In the genomic region with DNA sequence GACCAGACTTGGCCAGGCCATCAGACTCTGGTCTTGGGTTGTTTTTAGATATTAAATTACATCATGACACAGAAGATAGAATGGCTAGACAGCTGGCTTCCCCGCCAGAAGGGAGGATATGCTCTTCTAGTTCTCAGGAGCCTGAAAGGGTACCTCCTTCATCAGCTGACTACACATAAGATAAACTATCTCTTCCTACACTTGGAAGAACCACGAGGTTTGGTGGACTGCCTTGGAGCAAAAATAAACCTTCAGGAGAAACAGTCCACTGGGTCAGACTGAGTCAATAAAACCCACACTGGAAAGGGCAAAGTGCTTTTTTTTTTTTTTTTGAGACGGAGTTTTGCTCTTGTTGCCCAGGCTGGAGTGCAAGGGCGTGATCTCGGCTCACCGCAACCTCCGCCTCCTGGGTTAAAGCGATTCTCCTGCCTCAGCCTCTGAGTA, we compare ENCODE assay signal across 18 cellular contexts. TPM values are rescaled to one million over a fixed set of nuclear protein-coding genes. Genes with fewer than 3 reads are reported as not detected.
DNase-seq lines count a peak whose midpoint lies in the region; ATAC-seq and TF ChIP-seq lines count a peak whose summit lies in the region.
"Had no signal": no experiment of that assay in that cellular context is flagged by ENCODE, and none has a peak within 500 bp of the region (broad histone marks: within the 10 kb centered on the region; RNA-seq: fewer than 3 reads in every experiment).

No MANE protein-coding gene starts in this region.

- intact Hi-C loops in ascending aorta (cut with DNase I) = no loop called here
- intact Hi-C loops in left ventricle myocardium inferior (cut with micrococcal nuclease) = no loop called here
- intact Hi-C loops in psoas muscle (cut with DNase I) = no loop called here

- DNase-seq in LHCN-M2 (ENCODE audit: low read depth) (peak; percentile 57), ascending aorta (ENCODE audit: low spot score in 2 of 2) (no peak), left ventricle myocardium inferior (peak; percentile 38), psoas muscle (no peak), T1000 (lab: John Stamatoyannopoulos, UW) (no peak), NCI-H146 treated with DMSO at 0.1 percent for 48 hours (lab: John Stamatoyannopoulos, UW; ENCODE audit: unreplicated experiment) (no peak), HuH-7.5 (ENCODE audit: low spot score) (no peak)
- DNase-seq: activated CD8-positive, alpha-beta T cell treated with anti-CD3 and anti-CD28 coated beads for 36 hours; amniotic stem cell; DND-41; mammary epithelial cell; NCI-H2081 treated with DMSO at 0.1 percent for 48 hours; stimulated activated naive CD4-positive, alpha-beta T cell treated with Interleukin-2 at 50 U/mL for 16 hours had no signal

- no peak overlapping the region for H3K4me3 ChIP-seq in ascending aorta
- H3K4me3 ChIP-seq in left ventricle myocardium inferior = no peak overlapping the region
- H3K4me3 ChIP-seq in psoas muscle = no peak overlapping the region
- H3K4me3 ChIP-seq: BLaER1, skin epidermis, uterus had no signal

- H3K27me3 ChIP-seq in ascending aorta = no peaks in the 10 kb centered on the region
- no peaks in the 10 kb centered on the region for H3K27me3 ChIP-seq in left ventricle myocardium inferior (ENCODE audit: low read depth)
- no peaks in the 10 kb centered on the region for H3K27me3 ChIP-seq in psoas muscle (ENCODE audit: insufficient read depth in 3 of 3, low read length in 2 of 3)
- H3K27me3 ChIP-seq: BLaER1, uterus had no signal

- no peaks in the 10 kb centered on the region for H3K9me3 ChIP-seq in ascending aorta
- no peaks in the 10 kb centered on the region for H3K9me3 ChIP-seq in left ventricle myocardium inferior (replicated peaks)
- no peaks in the 10 kb centered on the region for H3K9me3 ChIP-seq in psoas muscle
- H3K9me3 ChIP-seq: BLaER1, uterus had no signal

- ATAC-seq in psoas muscle (peak in 3 of 4 donors; percentile 68 to 83 (median 74)), HG03378 (IDR thresholded peaks at IDR 0.05; ENCODE audit: unreplicated experiment) (no peak)
- ATAC-seq: activated CD8-positive, alpha-beta T cell treated with anti-CD3 and anti-CD28 coated beads for 36 hours; esophagus mucosa had no signal

- H3K4me1 ChIP-seq in ascending aorta = peaks cover 0 to 24% of the 10 kb centered on the region in 2 donors
- peaks cover 40% of the 10 kb centered on the region for H3K4me1 ChIP-seq in left ventricle myocardium inferior
- H3K4me1 ChIP-seq in psoas muscle = peaks cover 29% of the 10 kb centered on the region
- H3K4me1 ChIP-seq: uterus had no signal

- TF ChIP-seq CTCF in ascending aorta (IDR thresholded peaks at IDR 0.05) (no peak), left ventricle myocardium inferior (IDR thresholded peaks at IDR 0.05; ENCODE audit: borderline replicate concordance) (no peak), psoas muscle (IDR thresholded peaks at IDR 0.05) (no peak)

- WGBS in psoas muscle, 3 donors = 65 to 79% (median 66%) methylated on average over 8 of the region's 8 CpGs

- H3K36me3 ChIP-seq in ascending aorta (no peaks in the 10 kb centered on the region), left ventricle myocardium inferior (no peaks in the 10 kb centered on the region), psoas muscle (ENCODE audit: insufficient read depth in 1 of 2, low read depth in 1 of 2) (no peaks in the 10 kb centered on the region)
- H3K36me3 ChIP-seq: BLaER1, uterus had no signal

- H3K27ac ChIP-seq in ascending aorta (peak overlapping the region; percentile 46 to 78), left ventricle myocardium inferior (replicated peaks) (peak overlapping the region; percentile 48), psoas muscle (peak overlapping the region; percentile 54)
- H3K27ac ChIP-seq: BLaER1, skin epidermis, uterus had no signal

RNA-seq across cellular contexts. Expression of a gene that starts 26.3 kb away (rescaled TPM):
- 42.6 and 50.1 TPM in 2 replicates for total RNA-seq in LHCN-M2 (2014; rRNA removed)
- 23.7 TPM for polyA plus RNA-seq in LHCN-M2 (2012)
- total RNA-seq in ascending aorta = 22.1 TPM
- total RNA-seq in left ventricle myocardium inferior = 53.8 TPM
- 10 to 100 TPM; 44.0 to 50.4 (median 47.4) TPM for total RNA-seq in psoas muscle
- 10 to 100 TPM; 37.4 to 56.8 (median 40.6) TPM for polyA plus RNA-seq in psoas muscle

Comparison
In these comparisons a context has a peak if more than half of its experiments do, and no peak if none do; other contexts are left out.
1. DNase-seq: peak in LHCN-M2 (single experiment) and left ventricle myocardium inferior (single experiment); none in ascending aorta (0 of 2), psoas muscle (0 of 2), T1000 (single experiment), NCI-H146 treated with DMSO at 0.1 percent for 48 hours (single experiment) and HuH-7.5 (single experiment).
2. Peak in every context shown above with its lines, with median percentiles within 50 percentile points of each other: H3K27ac ChIP-seq.